ENCODE assay signal across 29 cellular contexts in genomic region chr5:137383909-137384308, GRCh38.
"Had no signal": no experiment of that assay in that cellular context is flagged by ENCODE, and none has a peak within 500 bp of the region (broad histone marks: within the 10 kb centered on the region; RNA-seq: fewer than 3 reads in every experiment).

No MANE protein-coding gene starts in this region.

- H3K27me3 Mint-ChIP-seq: activated CD4-positive, alpha-beta memory T cell treated with anti-CD3 and anti-CD28 coated beads for 36 hours; activated CD4-positive, alpha-beta T cell treated with anti-CD3 and anti-CD28 coated beads, Interleukin-2, amount 10 ng/mL, durations not matched to agents 24 days and 14 days; activated naive CD4-positive, alpha-beta T cell treated with anti-CD3 and anti-CD28 coated beads, Interleukin-2, amount 10 ng/mL, durations not matched to agents 7 days and 5 days; activated naive CD8-positive, alpha-beta T cell treated with anti-CD3 and anti-CD28 coated beads, Interleukin-2, amount 10 ng/mL, durations not matched to agents 7 days and 5 days; T-helper 17 cell had no signal

- H3K36me3 ChIP-seq: brain microvascular endothelial cell, colonic mucosa, esophagus squamous epithelium, gastroesophageal sphincter, heart right ventricle had no signal

- H3K9me3 ChIP-seq: colonic mucosa had no signal

- DNase-seq: activated CD4-positive, alpha-beta memory T cell treated with anti-CD3 and anti-CD28 coated beads for 36 hours; activated CD4-positive, alpha-beta T cell treated with anti-CD3 and anti-CD28 coated beads for 36 hours; activated CD4-positive, alpha-beta T cell treated with anti-CD3 and anti-CD28 coated beads, Interleukin-2, amount 10 ng/mL, durations not matched to agents 24 days and 14 days; activated CD4-positive, CD25-positive, alpha-beta regulatory T cell; activated CD4-positive, CD25-positive, alpha-beta regulatory T cell treated with anti-CD3 and anti-CD28 coated beads, Interleukin-2, amount 50 U/mL, for 72 hours; activated CD8-positive, alpha-beta memory T cell treated with anti-CD3 and anti-CD28 coated beads, Interleukin-2, amount 10 ng/mL, durations not matched to agents 7 days and 5 days; activated CD8-positive, alpha-beta memory T cell treated with anti-CD3 and anti-CD28 coated beads, Interleukin-2, amount 50 U/mL, for 4 hours; activated CD8-positive, alpha-beta T cell treated with anti-CD3 and anti-CD28 coated beads, Interleukin-2, amount 10 ng/mL, durations not matched to agents 7 days and 5 days; activated gamma-delta T cell; activated naive CD4-positive, alpha-beta T cell; activated naive CD4-positive, alpha-beta T cell treated with anti-CD3 and anti-CD28 coated beads, Interleukin-2, amount 10 ng/mL, durations not matched to agents 7 days and 5 days; activated naive CD8-positive, alpha-beta T cell treated with anti-CD3 and anti-CD28 coated beads, Interleukin-2, amount 10 ng/mL, durations not matched to agents 7 days and 5 days; activated T-cell treated with anti-CD3 and anti-CD28 coated beads, Interleukin-2, amount 50 U/mL, for 1 hour; activated T-cell treated with anti-CD3 and anti-CD28 coated beads, Interleukin-2, amount 50 U/mL, for 72 hours; amniotic stem cell; anterior cingulate cortex; brain microvascular endothelial cell; colonic mucosa; effector CD8-positive, alpha-beta T cell; esophagus squamous epithelium; foreskin melanocyte; heart right ventricle; T-helper 1 cell; T-helper 17 cell; T1000 had no signal

- H3K4me3 Mint-ChIP-seq: activated CD4-positive, alpha-beta memory T cell treated with anti-CD3 and anti-CD28 coated beads for 36 hours; activated CD4-positive, alpha-beta T cell treated with anti-CD3 and anti-CD28 coated beads for 36 hours; activated CD4-positive, alpha-beta T cell treated with anti-CD3 and anti-CD28 coated beads, Interleukin-2, amount 10 ng/mL, durations not matched to agents 24 days and 14 days; activated CD8-positive, alpha-beta memory T cell treated with anti-CD3 and anti-CD28 coated beads, Interleukin-2, amount 10 ng/mL, durations not matched to agents 7 days and 5 days; activated CD8-positive, alpha-beta T cell treated with anti-CD3 and anti-CD28 coated beads, Interleukin-2, amount 10 ng/mL, durations not matched to agents 7 days and 5 days; activated naive CD4-positive, alpha-beta T cell treated with anti-CD3 and anti-CD28 coated beads, Interleukin-2, amount 10 ng/mL, durations not matched to agents 7 days and 5 days; activated naive CD8-positive, alpha-beta T cell treated with anti-CD3 and anti-CD28 coated beads, Interleukin-2, amount 10 ng/mL, durations not matched to agents 7 days and 5 days; activated T-cell treated with anti-CD3 and anti-CD28 coated beads, Interleukin-2, amount 50 U/mL, for 72 hours; central memory CD8-positive, alpha-beta T cell; T-helper 17 cell; T-helper 2 cell treated with Interferon-gamma antibody and Interleukin-4, amounts not matched to agents 5 μg/mL and 100 μg/mL, for 36 hours had no signal

- H3K27me3 ChIP-seq: brain microvascular endothelial cell, colonic mucosa, esophagus squamous epithelium, gastroesophageal sphincter, heart right ventricle had no signal

- H3K27ac Mint-ChIP-seq: activated CD4-positive, alpha-beta memory T cell treated with anti-CD3 and anti-CD28 coated beads for 36 hours; activated CD4-positive, alpha-beta T cell treated with anti-CD3 and anti-CD28 coated beads for 36 hours; activated CD4-positive, alpha-beta T cell treated with anti-CD3 and anti-CD28 coated beads, Interleukin-2, amount 10 ng/mL, durations not matched to agents 24 days and 14 days; activated CD8-positive, alpha-beta memory T cell treated with anti-CD3 and anti-CD28 coated beads, Interleukin-2, amount 10 ng/mL, durations not matched to agents 7 days and 5 days; activated CD8-positive, alpha-beta T cell treated with anti-CD3 and anti-CD28 coated beads, Interleukin-2, amount 10 ng/mL, durations not matched to agents 7 days and 5 days; activated naive CD4-positive, alpha-beta T cell treated with anti-CD3 and anti-CD28 coated beads, Interleukin-2, amount 10 ng/mL, durations not matched to agents 7 days and 5 days; activated naive CD4-positive, alpha-beta T cell treated with anti-CD3 and anti-CD28 coated beads, Interleukin-2, amount 50 U/mL, for 72 hours; activated naive CD8-positive, alpha-beta T cell treated with anti-CD3 and anti-CD28 coated beads, Interleukin-2, amount 10 ng/mL, durations not matched to agents 7 days and 5 days; activated T-cell treated with anti-CD3 and anti-CD28 coated beads, Interleukin-2, amount 50 U/mL, for 72 hours; T-helper 17 cell; T-helper 2 cell treated with Interferon-gamma antibody and Interleukin-4, amounts not matched to agents 5 μg/mL and 100 μg/mL, for 36 hours had no signal

- H3K4me3 ChIP-seq: colonic mucosa, esophagus squamous epithelium, gastroesophageal sphincter, heart right ventricle had no signal

- ATAC-seq: activated CD4-positive, alpha-beta T cell treated with anti-CD3 and anti-CD28 coated beads for 36 hours; activated CD8-positive, alpha-beta memory T cell treated with anti-CD3 and anti-CD28 coated beads, Interleukin-2, amount 10 ng/mL, durations not matched to agents 7 days and 5 days; activated CD8-positive, alpha-beta T cell treated with anti-CD3 and anti-CD28 coated beads, Interleukin-2, amount 10 ng/mL, durations not matched to agents 7 days and 5 days; activated naive CD4-positive, alpha-beta T cell treated with anti-CD3 and anti-CD28 coated beads, Interleukin-2, amount 50 U/mL, for 72 hours; activated T-cell treated with anti-CD3 and anti-CD28 coated beads, Interleukin-2, amount 50 U/mL, for 72 hours; gastroesophageal sphincter; T-helper 17 cell had no signal

- H3K4me1 Mint-ChIP-seq: activated CD4-positive, alpha-beta T cell treated with anti-CD3 and anti-CD28 coated beads for 36 hours; activated CD4-positive, alpha-beta T cell treated with anti-CD3 and anti-CD28 coated beads, Interleukin-2, amount 10 ng/mL, durations not matched to agents 24 days and 14 days; activated CD8-positive, alpha-beta memory T cell treated with anti-CD3 and anti-CD28 coated beads, Interleukin-2, amount 10 ng/mL, durations not matched to agents 7 days and 5 days; activated naive CD4-positive, alpha-beta T cell treated with anti-CD3 and anti-CD28 coated beads, Interleukin-2, amount 10 ng/mL, durations not matched to agents 7 days and 5 days; activated naive CD8-positive, alpha-beta T cell treated with anti-CD3 and anti-CD28 coated beads, Interleukin-2, amount 10 ng/mL, durations not matched to agents 7 days and 5 days; central memory CD8-positive, alpha-beta T cell; T-helper 17 cell had no signal

- H3K4me1 ChIP-seq: colonic mucosa, esophagus squamous epithelium, gastroesophageal sphincter had no signal

- H3K36me3 Mint-ChIP-seq: activated CD4-positive, alpha-beta memory T cell treated with anti-CD3 and anti-CD28 coated beads for 36 hours; activated CD8-positive, alpha-beta memory T cell treated with anti-CD3 and anti-CD28 coated beads, Interleukin-2, amount 10 ng/mL, durations not matched to agents 7 days and 5 days; activated naive CD4-positive, alpha-beta T cell treated with anti-CD3 and anti-CD28 coated beads, Interleukin-2, amount 10 ng/mL, durations not matched to agents 7 days and 5 days; activated naive CD8-positive, alpha-beta T cell treated with anti-CD3 and anti-CD28 coated beads, Interleukin-2, amount 10 ng/mL, durations not matched to agents 7 days and 5 days had no signal
